Comparison of ENCODE assay signal across 16 cellular contexts in genomic region chr3:14725564-14726420, GRCh38. TPM values are rescaled to one million over a fixed set of nuclear protein-coding genes. Genes with fewer than 3 reads are reported as not detected.
DNase-seq lines count a peak whose midpoint lies in the region; ATAC-seq and TF ChIP-seq lines count a peak whose summit lies in the region.
"Had no signal": no experiment of that assay in that cellular context is flagged by ENCODE, and none has a peak within 500 bp of the region (broad histone marks: within the 10 kb centered on the region; RNA-seq: fewer than 3 reads in every experiment).

No MANE protein-coding gene starts in this region.

- H3K9me3 Mint-ChIP-seq in nephron progenitor cell = no peaks in the 10 kb centered on the region
- H3K9me3 Mint-ChIP-seq: memory B cell had no signal

- no peaks in the 10 kb centered on the region for H3K27me3 ChIP-seq in heart right ventricle
- H3K27me3 ChIP-seq in uterus = no peaks in the 10 kb centered on the region
- no peaks in the 10 kb centered on the region for H3K27me3 ChIP-seq in dorsolateral prefrontal cortex

- H3K27ac ChIP-seq in heart right ventricle = peak overlapping the region in 9 of 10 donors; percentile 1 to 64 (median 49)
- peak overlapping the region; percentile 82 to 86 for H3K27ac ChIP-seq in uterus
- no peak overlapping the region for H3K27ac ChIP-seq in dorsolateral prefrontal cortex
- H3K27ac ChIP-seq: 22Rv1, RWPE1, skin epidermis had no signal

- no peaks in the 10 kb centered on the region for H3K36me3 Mint-ChIP-seq in nephron progenitor cell (ENCODE audit: low read depth)

- no peaks in the 10 kb centered on the region for H3K36me3 ChIP-seq in heart right ventricle
- H3K36me3 ChIP-seq in uterus = no peaks in the 10 kb centered on the region

- peaks cover 6 to 37% (median 30%) of the 10 kb centered on the region in 9 donors for H3K4me1 ChIP-seq in heart right ventricle
- peaks cover 0 to 6% of the 10 kb centered on the region in 2 donors for H3K4me1 ChIP-seq in uterus

- ATAC-seq in heart right ventricle = peak; percentile 84 to 94 (median 90)

- intact Hi-C loops in heart right ventricle (cut with DNase I) (no loop called here), uterus (cut with DNase I; ENCODE audit: low total_unique reads) (no loop called here), dorsolateral prefrontal cortex (cut with DNase I) (no loop called here)

- WGBS in heart right ventricle, 2 donors = 40 to 41% methylated on average over 8 of the region's 8 CpGs

- H3K9me3 ChIP-seq in heart right ventricle (no peaks in the 10 kb centered on the region), uterus (no peaks in the 10 kb centered on the region)

- H3K27me3 Mint-ChIP-seq in nephron progenitor cell (ENCODE audit: low read depth, poor library complexity) = peaks cover 15% of the 10 kb centered on the region

- no peak overlapping the region for H3K4me3 ChIP-seq in heart right ventricle
- H3K4me3 ChIP-seq in uterus = no peak overlapping the region
- no peak overlapping the region for H3K4me3 ChIP-seq in dorsolateral prefrontal cortex
- H3K4me3 ChIP-seq: skin epidermis had no signal

- DNase-seq in DMS 273 (lab: John Stamatoyannopoulos, UW; ENCODE audit: unreplicated experiment) (peak; percentile 7), DMS 273 treated with DMSO at 0.1 percent for 48 hours (lab: John Stamatoyannopoulos, UW) (no peak), heart right ventricle (peak; percentile 53 to 83), nephron progenitor cell (peak; percentile 15), uterus (peak; percentile 71 to 75), DMS79 (lab: John Stamatoyannopoulos, UW) (no peak), dorsolateral prefrontal cortex (no peak)
- no peak for DNase-seq in activated T-cell treated with anti-CD3 and anti-CD28 coated beads, Interleukin-2, amount 50 U/mL, for 1 hour
- DNase-seq: activated CD8-positive, alpha-beta memory T cell treated with anti-CD3 and anti-CD28 coated beads, Interleukin-2, amount 50 U/mL, for 4 hours; foreskin melanocyte; NCI-H446 treated with DMSO at 0.1 percent for 48 hours had no signal

- H3K4me3 Mint-ChIP-seq in nephron progenitor cell = peak overlapping the region; percentile 45
- H3K4me3 Mint-ChIP-seq: memory B cell had no signal

- no peak for TF ChIP-seq POLR2A in uterus (IDR thresholded peaks at IDR 0.05)

- peaks cover 45% of the 10 kb centered on the region for H3K4me1 Mint-ChIP-seq in nephron progenitor cell

- peak overlapping the region; percentile 96 for H3K27ac Mint-ChIP-seq in nephron progenitor cell
- H3K27ac Mint-ChIP-seq: memory B cell had no signal

- peak in 1 of 9 donors; percentile 15 for TF ChIP-seq CTCF in heart right ventricle (IDR thresholded peaks at IDR 0.05)
- no peak for TF ChIP-seq CTCF in nephron progenitor cell (IDR thresholded peaks at IDR 0.05)
- TF ChIP-seq CTCF in uterus (IDR thresholded peaks at IDR 0.05) = no peak
- TF ChIP-seq CTCF in dorsolateral prefrontal cortex (IDR thresholded peaks at IDR 0.05 in 54 of 56, conservative IDR thresholded peaks at IDR 0.05 in 2 of 56; ENCODE audit: low read depth in 1 of 56, partially characterized antibody in 56 of 56) = no peak

RNA-seq across cellular contexts. Expression of gene C3orf20, which starts 50.9 kb away (rescaled TPM):
- total RNA-seq in heart right ventricle = under 1 TPM in 5 of 10 donors, not detected in 5; 0.10 to 0.36 (median 0.16) TPM
- polyA plus RNA-seq in heart right ventricle = not detected
- under 1 TPM in 2 of 4 donors, not detected in 2; 0.07 to 0.73 TPM for total RNA-seq in uterus
- total RNA-seq in dorsolateral prefrontal cortex = 1 to 10 TPM in 68 of 120 experiments, under 1 TPM in 50, not detected in 2; 0.10 to 3.0 (median 1.1) TPM
- total RNA-seq: MCF 10A had no signal

Comparison
In these comparisons a context has a peak if more than half of its experiments do, and no peak if none do; other contexts are left out.
1. DNase-seq: peak in DMS 273 (single experiment), heart right ventricle (2 of 2), nephron progenitor cell (single experiment) and uterus (2 of 2); none in DMS 273 treated with DMSO at 0.1 percent for 48 hours (single experiment), DMS79 (single experiment), dorsolateral prefrontal cortex (0 of 10) and activated T-cell treated with anti-CD3 and anti-CD28 coated beads, Interleukin-2, amount 50 U/mL, for 1 hour (single experiment).
2. H3K27ac ChIP-seq: peak in heart right ventricle (9 of 10) and uterus (2 of 2); none in dorsolateral prefrontal cortex (0 of 59).